ENCODE assay signal across 8 cellular contexts in the genomic region with DNA sequence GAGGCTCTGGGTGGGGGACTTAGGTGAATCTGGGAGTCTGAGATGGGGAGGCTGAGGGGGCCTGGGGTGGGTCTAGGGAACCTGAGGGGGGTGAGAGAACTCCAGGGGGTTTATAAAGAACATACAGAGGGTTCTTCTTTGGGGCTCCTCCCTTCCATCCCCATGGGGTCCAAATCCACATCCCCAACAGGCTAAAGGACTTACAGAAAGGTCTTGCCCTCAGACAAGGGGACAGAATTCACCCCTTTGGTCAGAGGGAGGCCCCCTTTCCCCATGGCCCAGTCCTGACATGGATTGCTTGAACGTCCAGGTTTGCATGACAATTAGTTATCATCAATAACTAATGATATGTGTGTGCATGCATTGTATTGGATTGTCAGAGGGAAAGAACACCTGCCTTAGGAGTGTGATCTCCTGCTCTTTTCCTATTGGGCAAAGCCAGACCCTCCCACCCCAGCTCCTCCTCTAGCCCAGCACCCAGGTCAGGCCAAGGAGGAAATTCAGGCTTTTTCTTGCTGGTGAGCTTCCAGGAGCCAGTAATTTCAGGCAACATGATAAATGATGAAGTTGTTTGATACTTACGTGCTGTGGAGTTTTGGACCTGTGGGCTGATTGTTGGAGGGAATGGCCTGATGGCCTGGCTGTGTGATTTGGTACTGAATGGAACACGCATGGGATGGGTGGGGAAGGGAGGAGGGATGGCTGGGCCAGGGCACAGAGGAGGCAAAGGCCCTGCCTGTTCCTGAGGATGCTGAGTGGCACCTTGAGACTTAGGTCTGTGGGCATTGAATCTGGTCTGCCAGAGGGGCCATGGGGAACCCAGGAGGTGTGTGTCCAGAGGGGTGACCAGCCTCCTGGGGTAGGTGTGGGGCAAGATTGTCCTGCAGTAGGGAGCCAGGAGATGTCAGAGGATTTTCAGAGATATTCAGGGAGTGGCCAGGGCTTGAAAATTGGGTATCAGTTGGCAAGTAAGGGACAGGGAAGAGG. TPM values are rescaled to one million over a fixed set of nuclear protein-coding genes. Genes with fewer than 3 reads are reported as not detected.
DNase-seq lines count a peak whose midpoint lies in the region; ATAC-seq and TF ChIP-seq lines count a peak whose summit lies in the region.

No MANE protein-coding gene starts in this region.

- H3K79me2 ChIP-seq in SK-N-SH (ENCODE audit: insufficient read depth) (peaks cover 42% of the 10 kb centered on the region), neural progenitor cell (ENCODE audit: low read depth) (peaks cover 41% of the 10 kb centered on the region)

- no peaks in the 10 kb centered on the region for H3K9me2 ChIP-seq in SK-N-SH

- peaks cover 0 to 21% of the 10 kb centered on the region in 2 experiments; a peak in 2 of 4 replicates for H3K4me1 ChIP-seq in SK-N-SH (ENCODE audit: control insufficient read depth in 1 of 2, insufficient read depth in 2 of 2, low read depth in 1 of 2, low read length in 1 of 2)
- H3K4me1 ChIP-seq in duodenal mucosa (ENCODE audit: control insufficient read depth in 1 of 2, insufficient read depth in 2 of 2, low read length in 2 of 2): peaks cover 25 to 32% of the 10 kb centered on the region in 2 donors
- H3K4me1 ChIP-seq in neural progenitor cell: peaks cover 10% of the 10 kb centered on the region

- H3K36me3 ChIP-seq in SK-N-SH (replicated peaks in 1 of 2; ENCODE audit: control insufficient read depth in 1 of 2, insufficient read depth in 2 of 2, low read length in 1 of 2): no peaks in the 10 kb centered on the region
- H3K36me3 ChIP-seq in duodenal mucosa (ENCODE audit: control insufficient read depth in 1 of 2, insufficient read depth in 2 of 2, low read length in 2 of 2): no peaks in the 10 kb centered on the region
- H3K36me3 ChIP-seq in neural progenitor cell: no peaks in the 10 kb centered on the region

- no peaks in the 10 kb centered on the region for H4K20me1 ChIP-seq in SK-N-SH (ENCODE audit: insufficient read depth)
- peaks cover 21% of the 10 kb centered on the region for H4K20me1 ChIP-seq in neural progenitor cell (ENCODE audit: low read depth)

- H3K4me1 Mint-ChIP-seq in neural progenitor cell: peaks cover 22% of the 10 kb centered on the region

- peak overlapping the region; percentile 92 for H3K4me3 Mint-ChIP-seq in neural progenitor cell

- WGBS in SK-N-SH (ENCODE audit: low lambda C conversion rate): 73% methylated on average over 3 of the region's 3 CpGs

- peak; percentile 50 for TF ChIP-seq RAD21 in SK-N-SH (IDR thresholded peaks at IDR 0.05; ENCODE audit: low read length)

- no peak for ATAC-seq in SK-N-SH treated with all-trans-retinoic acid at 6 μM for 48 hours
- ATAC-seq in HG02870 (IDR thresholded peaks at IDR 0.05; ENCODE audit: unreplicated experiment): no peak
- no peak for ATAC-seq in GM18907 (IDR thresholded peaks at IDR 0.05; ENCODE audit: unreplicated experiment)

- no peaks in the 10 kb centered on the region for H3K36me3 Mint-ChIP-seq in neural progenitor cell

- peaks cover 4% of the 10 kb centered on the region for H3F3A ChIP-seq in SK-N-SH (replicated peaks; ENCODE audit: insufficient read depth)
- H3F3A ChIP-seq in neural progenitor cell (ENCODE audit: low read depth): peaks cover 13% of the 10 kb centered on the region

- TF ChIP-seq EP300 in SK-N-SH (IDR thresholded peaks at IDR 0.05; ENCODE audit: borderline replicate concordance in 1 of 2, low read depth in 1 of 2, low read length in 1 of 2): no peak

- DNase-seq in SK-N-SH: no peak
- peak; percentile 55 for DNase-seq in NCI-H69 (lab: John Stamatoyannopoulos, UW)
- DNase-seq in neural progenitor cell (ENCODE audit: low spot score): no peak
- no peak for DNase-seq in effector CD4-positive, alpha-beta T cell

- no peak overlapping the region for H3K27ac Mint-ChIP-seq in neural progenitor cell

- H3K4me3 ChIP-seq in SK-N-SH (ENCODE audit: low read depth in 2 of 2, low read length in 1 of 2) (peak overlapping the region; percentile 75 to 87), duodenal mucosa (ENCODE audit: low read depth in 1 of 2, low read length in 2 of 2) (peak overlapping the region; percentile 73 to 80), neural progenitor cell (peak overlapping the region; percentile 98)

- H3K27me3 ChIP-seq in SK-N-SH (ENCODE audit: insufficient read depth) (no peaks in the 10 kb centered on the region), duodenal mucosa (ENCODE audit: control insufficient read depth in 1 of 2, insufficient read depth in 2 of 2, low read length in 2 of 2) (peaks cover 0 to 2% of the 10 kb centered on the region in 2 donors), neural progenitor cell (peaks cover 18% of the 10 kb centered on the region)

- peak overlapping the region; percentile 99 for H3K4me2 ChIP-seq in SK-N-SH
- peak overlapping the region; percentile 98 for H3K4me2 ChIP-seq in neural progenitor cell

- POLR2A ChIA-PET in SK-N-SH (lab: Yijun Ruan, JAX): no interaction called here

- peaks cover 15% of the 10 kb centered on the region for H3K27me3 Mint-ChIP-seq in neural progenitor cell (ENCODE audit: insufficient read depth, low read depth)

- H3K9ac ChIP-seq in SK-N-SH: peak overlapping the region; percentile 93
- peak overlapping the region; percentile 69 to 85 for H3K9ac ChIP-seq in duodenal mucosa (ENCODE audit: low read depth in 1 of 2, low read length in 2 of 2)
- peak overlapping the region; percentile 87 for H3K9ac ChIP-seq in neural progenitor cell

- H2AFZ ChIP-seq in SK-N-SH (ENCODE audit: low read depth) (no peak overlapping the region), neural progenitor cell (replicated peaks) (no peak overlapping the region)

- H3K27ac ChIP-seq in SK-N-SH (ENCODE audit: low read depth in 2 of 2, low read length in 1 of 2): no peak overlapping the region
- H3K27ac ChIP-seq in duodenal mucosa (ENCODE audit: low read depth, low read length): peak overlapping the region; percentile 78
- H3K27ac ChIP-seq in neural progenitor cell: no peak overlapping the region

- no peaks in the 10 kb centered on the region for H3K9me3 Mint-ChIP-seq in neural progenitor cell

- CTCF ChIA-PET in SK-N-SH (lab: Yijun Ruan, JAX): interaction anchor here (1.0 to 1.8 kb wide), 3 partner anchors 47 to 228 kb away, joined by 3 to 5 read pairs (median 5); no protein-coding TSS in a partner anchor

- no peaks in the 10 kb centered on the region for H3K9me3 ChIP-seq in SK-N-SH
- H3K9me3 ChIP-seq in duodenal mucosa (ENCODE audit: control insufficient read depth in 1 of 2, low read length in 2 of 2): no peaks in the 10 kb centered on the region
- H3K9me3 ChIP-seq in neural progenitor cell (ENCODE audit: low read depth): no peaks in the 10 kb centered on the region

- TF ChIP-seq CTCF in SK-N-SH (IDR thresholded peaks at IDR 0.05) (peak; percentile 22; the same call in 1 of the 2 replicates), neural progenitor cell (IDR thresholded peaks at IDR 0.05) (no peak)

TF ChIP-seq in SK-N-SH, 30 proteins besides CTCF, POLR2A, EP300 and RAD21 (continues in another document):
- TF ChIP-seq POLR2AphosphoS5 (IDR thresholded peaks at IDR 0.05; ENCODE audit: low read depth, low read length): no peak
- TF ChIP-seq ELF1 (IDR thresholded peaks at IDR 0.05): no peak
- no peak for TF ChIP-seq YY1 (IDR thresholded peaks at IDR 0.05; ENCODE audit: low read depth)
- TF ChIP-seq, protein P1, sequence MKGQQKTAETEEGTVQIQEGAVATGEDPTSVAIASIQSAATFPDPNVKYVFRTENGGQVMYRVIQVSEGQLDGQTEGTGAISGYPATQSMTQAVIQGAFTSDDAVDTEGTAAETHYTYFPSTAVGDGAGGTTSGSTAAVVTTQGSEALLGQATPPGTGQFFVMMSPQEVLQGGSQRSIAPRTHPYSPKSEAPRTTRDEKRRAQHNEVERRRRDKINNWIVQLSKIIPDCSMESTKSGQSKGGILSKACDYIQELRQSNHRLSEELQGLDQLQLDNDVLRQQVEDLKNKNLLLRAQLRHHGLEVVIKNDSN (IDR thresholded peaks at IDR 0.05; ENCODE audit: borderline replicate concordance, low read depth): no peak
- TF ChIP-seq RCOR1 (IDR thresholded peaks at IDR 0.05; ENCODE audit: low read length): no peak
- no peak for TF ChIP-seq FOSL2 (IDR thresholded peaks at IDR 0.05; ENCODE audit: borderline replicate concordance, low read depth)

TF ChIP-seq in SK-N-SH treated with all-trans-retinoic acid at 6 μM for 48 hours, 23 proteins besides CTCF, POLR2A, EP300 and RAD21 (continues in another document):
- no peak for TF ChIP-seq TCF4 (CRISPR knock-in tag; IDR thresholded peaks at IDR 0.05; ENCODE audit: borderline replicate concordance)
- no peak for TF ChIP-seq ZFP3 (CRISPR knock-in tag; IDR thresholded peaks at IDR 0.05)
- TF ChIP-seq ZNF70 (CRISPR knock-in tag; IDR thresholded peaks at IDR 0.05): no peak
- TF ChIP-seq OSR1 (CRISPR knock-in tag; IDR thresholded peaks at IDR 0.05): no peak

RNA-seq across cellular contexts. Expression of a gene that starts 1.1 kb away (rescaled TPM):
- polyA plus RNA-seq in SK-N-SH (2012; rRNA removed): 1.9 and 4.6 TPM in 2 replicates
- polyA plus RNA-seq in SK-N-SH (2012; cell fraction: cytosol; rRNA removed): 1.7 and 1.8 TPM in 2 replicates
- 5.0 and 5.5 TPM in 2 replicates for polyA plus RNA-seq in SK-N-SH (2012; cell fraction: nucleus; rRNA removed)
- 5.8 and 7.1 TPM in 2 replicates for total RNA-seq in neural progenitor cell (ENCODE audit: low replicate concordance)

RNA-seq across cellular contexts. Expression of a gene that starts 25.3 kb away (rescaled TPM):
- polyA plus RNA-seq in SK-N-SH (2012; rRNA removed): 5.8 and 9.6 TPM in 2 replicates
- polyA plus RNA-seq in SK-N-SH (2012; cell fraction: cytosol; rRNA removed): 4.5 and 7.3 TPM in 2 replicates
- 44.4 and 61.6 TPM in 2 replicates for polyA plus RNA-seq in SK-N-SH (2012; cell fraction: nucleus; rRNA removed)
- total RNA-seq in neural progenitor cell (ENCODE audit: low replicate concordance): 0.11 and 1.4 TPM in 2 replicates

RNA-seq across cellular contexts. Expression of a gene that starts 31.3 kb away (rescaled TPM):
- 0.71 and 0.84 TPM in 2 replicates for polyA plus RNA-seq in SK-N-SH (2012; rRNA removed)
- 0.77 and 1.1 TPM in 2 replicates for polyA plus RNA-seq in SK-N-SH (2012; cell fraction: cytosol; rRNA removed)
- 1.9 TPM in 2 replicates for polyA plus RNA-seq in SK-N-SH (2012; cell fraction: nucleus; rRNA removed)
- 0.84 TPM in 1 of 2 replicates, not detected in the other for total RNA-seq in neural progenitor cell (ENCODE audit: low replicate concordance)

RNA-seq across cellular contexts. Expression of a gene that starts 45.5 kb away (rescaled TPM):
- 2.2 and 5.0 TPM in 2 replicates for polyA plus RNA-seq in SK-N-SH (2012; rRNA removed)
- polyA plus RNA-seq in SK-N-SH (2012; cell fraction: cytosol; rRNA removed): 2.1 and 3.2 TPM in 2 replicates
- polyA plus RNA-seq in SK-N-SH (2012; cell fraction: nucleus; rRNA removed): 21.9 and 27.2 TPM in 2 replicates
- 2.4 and 5.7 TPM in 2 replicates for total RNA-seq in neural progenitor cell (ENCODE audit: low replicate concordance)

RNA-seq across cellular contexts. Expression of a gene that starts 49.3 kb away (rescaled TPM):
- polyA plus RNA-seq in SK-N-SH (2012; rRNA removed): 109 and 159 TPM in 2 replicates
- polyA plus RNA-seq in SK-N-SH (2012; cell fraction: cytosol; rRNA removed): 85.3 and 102 TPM in 2 replicates
- polyA plus RNA-seq in SK-N-SH (2012; cell fraction: nucleus; rRNA removed): 472 and 877 TPM in 2 replicates
- total RNA-seq in neural progenitor cell (ENCODE audit: low replicate concordance): 41.7 and 105 TPM in 2 replicates
